1 cellular context compared by ENCODE assay signal in the genomic region with DNA sequence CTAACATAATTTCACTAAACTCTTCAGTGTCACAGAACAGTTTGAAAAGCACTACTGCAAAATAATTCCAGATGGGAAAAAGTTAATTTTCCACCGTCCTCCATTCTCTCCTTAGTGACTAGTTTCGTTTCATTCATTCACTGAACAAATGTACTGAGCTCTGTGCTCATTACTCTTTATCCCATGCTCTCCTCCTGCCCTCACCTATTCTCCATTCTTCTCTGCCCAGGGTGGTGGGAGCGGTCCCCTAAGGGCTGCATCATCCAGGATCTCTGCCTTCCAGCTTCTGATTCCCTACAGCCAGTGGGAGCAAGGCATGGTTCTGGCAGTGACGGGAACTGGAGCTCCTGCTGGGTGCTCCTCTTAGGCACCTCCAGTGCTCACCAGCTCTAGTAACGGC.
TF ChIP-seq lines count a peak whose summit lies in the region.

No MANE protein-coding gene starts in this region.

TF ChIP-seq in HepG2, 621 proteins besides CTCF, POLR2A, EP300 and RAD21:
- TF ChIP-seq, protein P1, sequence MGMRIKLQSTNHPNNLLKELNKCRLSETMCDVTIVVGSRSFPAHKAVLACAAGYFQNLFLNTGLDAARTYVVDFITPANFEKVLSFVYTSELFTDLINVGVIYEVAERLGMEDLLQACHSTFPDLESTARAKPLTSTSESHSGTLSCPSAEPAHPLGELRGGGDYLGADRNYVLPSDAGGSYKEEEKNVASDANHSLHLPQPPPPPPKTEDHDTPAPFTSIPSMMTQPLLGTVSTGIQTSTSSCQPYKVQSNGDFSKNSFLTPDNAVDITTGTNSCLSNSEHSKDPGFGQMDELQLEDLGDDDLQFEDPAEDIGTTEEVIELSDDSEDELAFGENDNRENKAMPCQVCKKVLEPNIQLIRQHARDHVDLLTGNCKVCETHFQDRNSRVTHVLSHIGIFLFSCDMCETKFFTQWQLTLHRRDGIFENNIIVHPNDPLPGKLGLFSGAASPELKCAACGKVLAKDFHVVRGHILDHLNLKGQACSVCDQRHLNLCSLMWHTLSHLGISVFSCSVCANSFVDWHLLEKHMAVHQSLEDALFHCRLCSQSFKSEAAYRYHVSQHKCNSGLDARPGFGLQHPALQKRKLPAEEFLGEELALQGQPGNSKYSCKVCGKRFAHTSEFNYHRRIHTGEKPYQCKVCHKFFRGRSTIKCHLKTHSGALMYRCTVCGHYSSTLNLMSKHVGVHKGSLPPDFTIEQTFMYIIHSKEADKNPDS (CRISPR knock-in tag; IDR thresholded peaks at IDR 0.05) = no peak
- peak; percentile 59 for TF ChIP-seq ZNF263 (CRISPR knock-in tag; IDR thresholded peaks at IDR 0.05)
